Comparison of ENCODE assay signal across 8 cellular contexts in the genomic region with DNA sequence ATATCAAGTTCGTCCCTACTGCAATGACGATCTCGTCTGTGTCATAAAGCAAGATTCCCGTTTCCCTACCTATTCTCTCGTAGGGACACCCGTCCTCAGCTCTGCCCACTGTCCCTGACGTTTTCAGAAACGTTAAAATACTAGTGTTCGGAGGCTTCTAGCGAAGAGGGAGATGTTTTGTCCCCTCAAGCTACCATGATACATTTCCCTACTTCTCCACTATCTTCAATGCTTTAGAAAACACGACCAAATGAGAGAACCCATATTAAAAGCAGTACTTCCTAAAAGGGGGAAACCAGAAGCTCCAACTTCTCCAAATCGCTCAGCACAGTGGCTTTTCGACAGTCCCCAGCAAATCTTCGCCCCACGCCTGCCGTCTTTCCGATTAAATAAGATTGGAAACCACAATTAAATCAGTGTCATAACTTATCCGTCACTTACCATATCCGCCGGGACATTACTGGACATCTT. TPM values are rescaled to one million over a fixed set of nuclear protein-coding genes. Genes with fewer than 3 reads are reported as not detected.
DNase-seq lines count a peak whose midpoint lies in the region; ATAC-seq and TF ChIP-seq lines count a peak whose summit lies in the region.

No MANE protein-coding gene starts in this region.

- H3K9ac ChIP-seq in mammary epithelial cell (ENCODE audit: insufficient read depth, low read length), result peak overlapping the region; percentile 97

- peaks cover 52% of the 10 kb centered on the region for H3K79me2 ChIP-seq in mammary epithelial cell (ENCODE audit: insufficient read depth, low read length)

- no peaks in the 10 kb centered on the region for H4K20me1 ChIP-seq in mammary epithelial cell (ENCODE audit: insufficient read depth, low read length)

- no peaks in the 10 kb centered on the region for H3K9me3 Mint-ChIP-seq in stimulated activated effector memory CD8-positive, alpha-beta T cell treated with anti-CD3 and anti-CD28 coated beads, Interleukin-12 subunit alpha, Interleukin-12 subunit beta, amount 100 ng/mL, for 72 hours

- TF ChIP-seq CTCF in mammary epithelial cell (conservative IDR thresholded peaks at IDR 0.05 in 1 of 2, IDR thresholded peaks at IDR 0.05 in 1 of 2; ENCODE audit: extremely low read depth in 1 of 2, insufficient read depth in 1 of 2, low read depth in 1 of 2, low read length in 2 of 2), result no peak

- H2AFZ ChIP-seq in mammary epithelial cell (ENCODE audit: low read depth, low read length), result peak overlapping the region; percentile 75

- no peaks in the 10 kb centered on the region for H3K27me3 ChIP-seq in HAP-1 (ENCODE audit: low read depth)
- no peaks in the 10 kb centered on the region for H3K27me3 ChIP-seq in SJCRH30
- no peaks in the 10 kb centered on the region for H3K27me3 ChIP-seq in mammary epithelial cell (ENCODE audit: insufficient read depth, low read length)

- H3K36me3 ChIP-seq in HAP-1 (replicated peaks) (no peaks in the 10 kb centered on the region), SJCRH30 (no peaks in the 10 kb centered on the region), mammary epithelial cell (ENCODE audit: insufficient read depth, low read length) (no peaks in the 10 kb centered on the region)

- H3K27ac ChIP-seq in SJCRH30 (peak overlapping the region; percentile 84), mammary epithelial cell (ENCODE audit: insufficient read depth, low read depth, low read length) (peak overlapping the region; percentile 92)

- ATAC-seq in left colon (peak; percentile 15), HG02973 (IDR thresholded peaks at IDR 0.05; ENCODE audit: unreplicated experiment) (no peak)
- ATAC-seq in stimulated activated effector memory CD8-positive, alpha-beta T cell treated with anti-CD3 and anti-CD28 coated beads, Interleukin-12 subunit alpha, Interleukin-12 subunit beta, amount 100 ng/mL, for 72 hours, result peak; percentile 5

- in situ Hi-C loops in HAP-1 (cut with MboI; ENCODE audit: low sequenced_read_pairs) (loop anchor here (5.0 kb wide), 1 partner anchor 263 kb away; no protein-coding TSS in a partner anchor), mammary epithelial cell (cut with MboI; ENCODE audit: low sequenced_read_pairs in 2 of 2) (loop anchor here (5.0 to 10.0 kb wide), 3 partner anchors 73 to 268 kb away; no protein-coding TSS in a partner anchor)

- CTCF ChIA-PET in mammary epithelial cell (lab: Charles Lee; ENCODE audit: low non-redundant PET), result interaction anchor here (0.6 to 1.8 kb wide), 2 partner anchors 74 to 75 kb away, joined by 3 to 15 read pairs; no protein-coding TSS in a partner anchor

- H3K4me3 ChIP-seq in HAP-1 (peak overlapping the region; percentile 78), SJCRH30 (peak overlapping the region; percentile 78), mammary epithelial cell (replicated peaks in 1 of 3; ENCODE audit: insufficient read depth in 1 of 3, low read depth in 2 of 3, low read length in 3 of 3) (peak overlapping the region; percentile 83 to 93 (median 87))

- H3K4me1 ChIP-seq in HAP-1, result peaks cover 21% of the 10 kb centered on the region
- H3K4me1 ChIP-seq in SJCRH30, result peaks cover 25% of the 10 kb centered on the region
- H3K4me1 ChIP-seq in mammary epithelial cell (ENCODE audit: insufficient read depth, low read length), result peaks cover 14% of the 10 kb centered on the region

- no peaks in the 10 kb centered on the region for H3K9me3 ChIP-seq in HAP-1
- H3K9me3 ChIP-seq in SJCRH30 (replicated peaks), result no peaks in the 10 kb centered on the region
- no peaks in the 10 kb centered on the region for H3K9me3 ChIP-seq in mammary epithelial cell (replicated peaks; ENCODE audit: insufficient read depth, low read length)

- dilution Hi-C loops in mammary epithelial cell (cut with HindIII; ENCODE audit: low sequenced_read_pairs), result loop anchor here (5.0 kb wide), 1 partner anchor 73 kb away; no protein-coding TSS in a partner anchor

- TSS peak; percentile 35 for BruUV-seq in mammary epithelial cell (replicated peaks; lab: Mats Ljungman, UMichigan)

- peak overlapping the region; percentile 91 for H3K27ac Mint-ChIP-seq in stimulated activated effector memory CD8-positive, alpha-beta T cell treated with anti-CD3 and anti-CD28 coated beads, Interleukin-12 subunit alpha, Interleukin-12 subunit beta, amount 100 ng/mL, for 72 hours

- intact Hi-C loops in mammary epithelial cell (cut with micrococcal nuclease), result loop anchor here (1.0 to 5.0 kb wide), 3 partner anchors 75 to 143 kb away; no protein-coding TSS in a partner anchor
- intact Hi-C loops in left colon (cut with DNase I, micrococcal nuclease), result loop anchor here in 1 of 2 donors (10.0 kb wide), 1 partner anchor 254 kb away; a partner anchor contains a TSS

- peak overlapping the region; percentile 89 for H3K4me3 Mint-ChIP-seq in stimulated activated effector memory CD8-positive, alpha-beta T cell treated with anti-CD3 and anti-CD28 coated beads, Interleukin-12 subunit alpha, Interleukin-12 subunit beta, amount 100 ng/mL, for 72 hours

- peaks cover 29% of the 10 kb centered on the region for H3K4me1 Mint-ChIP-seq in stimulated activated effector memory CD8-positive, alpha-beta T cell treated with anti-CD3 and anti-CD28 coated beads, Interleukin-12 subunit alpha, Interleukin-12 subunit beta, amount 100 ng/mL, for 72 hours

- WGBS in mammary epithelial cell (ENCODE audit: low coverage, missing lambda C conversion rate), result 2% methylated on average over 18 of the region's 20 CpGs

- peak overlapping the region; percentile 94 for H3K4me2 ChIP-seq in mammary epithelial cell (ENCODE audit: insufficient read depth, low read depth, low read length)

- peak; percentile 55 for DNase-seq in Ammon's horn (ENCODE audit: low spot score)
- DNase-seq in HAP-1 (ENCODE audit: low spot score in 2 of 2), result peak; percentile 19 to 39
- DNase-seq in SJCRH30, result peak; percentile 33 to 64
- DNase-seq in mammary epithelial cell, result peak; percentile 53
- peak in 1 of 2 donors; percentile 42 for DNase-seq in left colon
- DNase-seq in stimulated activated effector memory CD8-positive, alpha-beta T cell treated with anti-CD3 and anti-CD28 coated beads, Interleukin-12 subunit alpha, Interleukin-12 subunit beta, amount 100 ng/mL, for 72 hours (ENCODE audit: low spot score in 2 of 2), result peak in 1 of 2 donors; percentile 57
- DNase-seq in NCI-H128 (lab: John Stamatoyannopoulos, UW; ENCODE audit: unreplicated experiment), result no peak

- H3K36me3 Mint-ChIP-seq in stimulated activated effector memory CD8-positive, alpha-beta T cell treated with anti-CD3 and anti-CD28 coated beads, Interleukin-12 subunit alpha, Interleukin-12 subunit beta, amount 100 ng/mL, for 72 hours, result peaks cover 18% of the 10 kb centered on the region

RNA-seq across cellular contexts. Expression of a gene that starts 1.3 kb away (rescaled TPM):
- total RNA-seq in SJCRH30 (2014; rRNA removed; shearing (Covaris generic)), result 19.4 and 20.9 TPM in 2 replicates
- 10 to 100 TPM; 11.4 to 19.0 TPM for total RNA-seq in mammary epithelial cell
- polyA plus RNA-seq in mammary epithelial cell, result 5.2 TPM
- polyA minus RNA-seq in mammary epithelial cell, result 1.2 TPM
- 10 to 100 TPM; 46.8 to 60.7 TPM for total RNA-seq in left colon
